ENCODE assay signal across 1 cellular context in genomic region chr20:6663104-6663503, GRCh38.
TF ChIP-seq lines count a peak whose summit lies in the region.

No MANE protein-coding gene starts in this region.

TF ChIP-seq in GM23338, 12 proteins besides CTCF, POLR2A, EP300 and RAD21 (continued from another document):
- no peak for TF ChIP-seq REST (IDR thresholded peaks at IDR 0.05; ENCODE audit: unreplicated experiment)
